ENCODE assay signal across 1 cellular context in the genomic region with DNA sequence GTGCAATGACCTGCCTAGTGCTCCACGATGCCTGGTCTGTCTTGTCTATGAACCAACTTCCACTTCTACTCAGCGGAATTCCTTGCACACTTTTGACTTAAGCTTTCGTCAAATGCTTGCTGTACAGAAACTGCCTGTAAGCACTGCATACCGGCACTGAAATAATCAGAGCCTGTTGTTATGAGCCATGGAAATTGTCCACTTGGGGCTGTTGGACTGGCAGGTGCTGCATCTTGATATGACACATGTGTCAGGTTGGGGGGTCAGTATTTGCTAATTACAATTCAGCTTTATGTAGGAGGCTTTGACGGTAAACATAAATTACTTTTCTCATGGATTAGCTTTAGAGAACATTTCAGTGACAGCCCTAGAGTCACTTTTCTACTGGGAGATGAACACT.
TF ChIP-seq lines count a peak whose summit lies in the region.

No MANE protein-coding gene starts in this region.

TF ChIP-seq in HEK293T, 16 proteins besides CTCF, POLR2A, EP300 and RAD21 (continued from another document):
- TF ChIP-seq FOXM1 (IDR thresholded peaks at IDR 0.05; ENCODE audit: borderline replicate concordance) (no peak), NFRKB (IDR thresholded peaks at IDR 0.05) (no peak), TARDBP (IDR thresholded peaks at IDR 0.05) (no peak)
